20 cellular contexts compared by ENCODE assay signal in the genomic region with DNA sequence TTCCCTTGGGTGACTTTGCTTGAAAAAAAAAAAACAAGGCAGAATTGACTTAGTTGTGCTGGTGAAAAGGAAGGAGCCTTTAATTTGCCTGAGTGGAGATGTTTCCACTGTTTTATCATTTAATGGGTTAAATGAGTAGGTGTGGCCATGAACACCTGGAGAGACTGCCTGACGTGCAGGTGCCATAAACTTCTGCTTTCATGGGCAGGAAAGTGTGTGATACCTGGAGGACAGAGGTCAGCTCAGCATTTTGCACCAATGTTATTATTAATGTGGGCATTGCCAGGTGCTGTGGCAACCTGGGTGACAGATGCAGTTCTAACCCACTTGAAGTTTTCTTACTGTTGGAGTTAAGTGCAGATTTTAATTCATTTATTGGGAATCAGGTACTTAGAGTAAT.
DNase-seq lines count a peak whose midpoint lies in the region; ATAC-seq and TF ChIP-seq lines count a peak whose summit lies in the region.
"Had no signal": no experiment of that assay in that cellular context is flagged by ENCODE, and none has a peak within 500 bp of the region (broad histone marks: within the 10 kb centered on the region; RNA-seq: fewer than 3 reads in every experiment).

No MANE protein-coding gene starts in this region.

- peak overlapping the region; percentile 32 to 70 (median 64) for H3K27ac ChIP-seq in gastrocnemius medialis
- H3K27ac ChIP-seq: A549, BLaER1, lower lobe of right lung, uterus had no signal

- H3K27me3 ChIP-seq in gastrocnemius medialis (no peaks in the 10 kb centered on the region), H7 (ENCODE audit: control insufficient read depth, insufficient read depth, low read length) (no peaks in the 10 kb centered on the region)
- H3K27me3 ChIP-seq: BLaER1, uterus had no signal

- no peak overlapping the region for H3K4me3 ChIP-seq in gastrocnemius medialis
- H3K4me3 ChIP-seq in H7 (ENCODE audit: insufficient read depth, low read depth, low read length) = no peak overlapping the region
- H3K4me3 ChIP-seq: A549, BLaER1, lower lobe of right lung, uterus had no signal

- no peaks in the 10 kb centered on the region for H3K36me3 ChIP-seq in gastrocnemius medialis
- H3K36me3 ChIP-seq in H7 (replicated peaks; ENCODE audit: control insufficient read depth, insufficient read depth, low read length) = no peaks in the 10 kb centered on the region
- H3K36me3 ChIP-seq: BLaER1, lower lobe of right lung, uterus had no signal

- peak; percentile 4 for DNase-seq in NCI-H2196 (lab: John Stamatoyannopoulos, UW; ENCODE audit: unreplicated experiment)
- DNase-seq in NCI-H2196 treated with DMSO at 0.1 percent for 48 hours (lab: John Stamatoyannopoulos, UW; ENCODE audit: unreplicated experiment) = no peak
- DNase-seq in LoVo (ENCODE audit: low spot score) = peak; percentile 59
- peak; percentile 68 for DNase-seq in SW480 (ENCODE audit: low spot score)
- no peak for DNase-seq in gastrocnemius medialis
- no peak for DNase-seq in H7
- no peak for DNase-seq in dermis blood vessel endothelial cell
- DNase-seq in hypothalamus (lab: John Stamatoyannopoulos, UW) = no peak
- DNase-seq: activated CD4-positive, alpha-beta T cell treated with anti-CD3 and anti-CD28 coated beads for 48 hours; activated naive CD8-positive, alpha-beta T cell treated with anti-CD3 and anti-CD28 coated beads for 36 hours; effector memory CD8-positive, alpha-beta T cell; HCEC 1CT; Kasumi-1; lower lobe of right lung; NCI-H1092 treated with DMSO at 0.1 percent for 48 hours; NCI-H345; stimulated activated CD4-positive, alpha-beta T cell treated with anti-CD3 and anti-CD28 coated beads, Interleukin-12 subunit alpha, Interleukin-12 subunit beta, amount 100 ng/mL, for 4 hours; uterus had no signal

- no peaks in the 10 kb centered on the region for H3K9me3 ChIP-seq in gastrocnemius medialis
- H3K9me3 ChIP-seq: A549, BLaER1, lower lobe of right lung, uterus had no signal

- no peak for TF ChIP-seq POLR2A in gastrocnemius medialis (IDR thresholded peaks at IDR 0.05)

- in situ Hi-C loops in gastrocnemius medialis (cut with MboI; ENCODE audit: low sequenced_read_pairs in 4 of 4) = no loop called here

- ATAC-seq in gastrocnemius medialis = no peak
- ATAC-seq: A549; effector memory CD8-positive, alpha-beta T cell; lower lobe of right lung had no signal

- peaks cover 32 to 36% of the 10 kb centered on the region in 2 donors for H3K4me1 ChIP-seq in gastrocnemius medialis
- H3K4me1 ChIP-seq: BLaER1, uterus had no signal

- intact Hi-C loops in gastrocnemius medialis (cut with DNase I; ENCODE audit: low total_unique reads) = loop anchor here (5.0 kb wide), 2 partner anchors 41 to 49 kb away; no protein-coding TSS in a partner anchor

- no peak for TF ChIP-seq CTCF in gastrocnemius medialis (IDR thresholded peaks at IDR 0.05 in 4 of 5, conservative IDR thresholded peaks at IDR 0.05 in 1 of 5)

Comparison
In these comparisons a context has a peak if more than half of its experiments do, and no peak if none do; other contexts are left out.
1. DNase-seq: peak in NCI-H2196 (single experiment), LoVo (single experiment) and SW480 (single experiment); none in NCI-H2196 treated with DMSO at 0.1 percent for 48 hours (single experiment), gastrocnemius medialis (0 of 2), H7 (single experiment), dermis blood vessel endothelial cell (single experiment) and hypothalamus (0 of 51).